ENCODE assay signal across 10 cellular contexts in the genomic region with DNA sequence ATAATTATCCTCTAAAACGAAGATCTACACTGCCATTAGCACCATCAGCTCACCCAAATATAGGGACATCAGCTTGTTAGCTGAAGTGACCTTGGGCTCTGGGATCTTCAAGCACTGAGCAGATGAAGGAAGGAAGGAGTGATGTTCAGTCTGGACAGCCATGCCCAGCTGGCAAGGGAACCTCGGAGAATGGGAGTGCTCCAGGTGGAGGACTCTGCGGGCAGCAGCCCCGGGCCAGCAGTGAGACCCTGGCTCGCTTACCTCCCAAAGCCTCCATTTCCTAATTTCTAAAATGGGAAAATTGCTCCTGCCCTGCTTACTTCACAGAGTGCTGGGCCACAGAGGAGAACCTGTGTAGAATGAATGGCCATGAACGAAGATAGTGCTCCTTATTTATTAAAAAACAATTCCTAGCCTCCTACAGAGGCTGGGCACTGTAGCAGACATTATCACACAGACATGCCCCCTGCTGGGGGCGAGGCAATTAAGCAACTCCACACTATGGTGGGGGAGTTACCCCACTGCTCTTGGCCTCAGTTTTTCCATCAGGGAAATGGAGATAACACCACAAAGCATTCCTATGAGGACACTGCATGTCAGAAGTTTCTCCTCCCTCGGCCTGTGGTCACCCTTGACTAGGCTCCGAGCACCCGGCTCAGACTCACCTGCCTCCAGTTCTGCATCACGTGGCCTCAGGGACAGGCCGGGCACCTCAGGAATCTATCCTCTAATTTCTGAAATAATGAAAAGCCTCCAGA.
DNase-seq lines count a peak whose midpoint lies in the region; ATAC-seq and TF ChIP-seq lines count a peak whose summit lies in the region.
"Had no signal": no experiment of that assay in that cellular context is flagged by ENCODE, and none has a peak within 500 bp of the region (broad histone marks: within the 10 kb centered on the region; RNA-seq: fewer than 3 reads in every experiment).

No MANE protein-coding gene starts in this region.

- no peaks in the 10 kb centered on the region for H3K27me3 Mint-ChIP-seq in activated T-cell treated with anti-CD3 and anti-CD28 coated beads, Interleukin-2, amount 50 U/mL, for 72 hours (ENCODE audit: low read depth)
- no peaks in the 10 kb centered on the region for H3K27me3 Mint-ChIP-seq in activated T-cell treated with anti-CD3 and anti-CD28 coated beads, Interleukin-2, amount 50 U/mL, for 4 hours (ENCODE audit: low read depth)
- peaks cover 62% of the 10 kb centered on the region for H3K27me3 Mint-ChIP-seq in endodermal cell (ENCODE audit: insufficient read depth)

- peak overlapping the region; percentile 62 for H3K27ac ChIP-seq in endodermal cell (ENCODE audit: low read depth, low read length)

- ATAC-seq in activated T-cell treated with anti-CD3 and anti-CD28 coated beads, Interleukin-2, amount 50 U/mL, for 72 hours (replicated peaks in 1 of 2): no peak
- ATAC-seq in activated T-cell treated with anti-CD3 and anti-CD28 coated beads, Interleukin-2, amount 50 U/mL, for 4 hours: no peak
- no peak for ATAC-seq in stimulated activated effector memory CD8-positive, alpha-beta T cell treated with anti-CD3 and anti-CD28 coated beads, Interleukin-12 subunit alpha, Interleukin-12 subunit beta, amount 100 ng/mL, for 72 hours
- ATAC-seq in HG02588 (IDR thresholded peaks at IDR 0.05; ENCODE audit: unreplicated experiment) (no peak), GM19452 (IDR thresholded peaks at IDR 0.05; ENCODE audit: unreplicated experiment) (no peak)

- H3K27me3 ChIP-seq in endodermal cell (ENCODE audit: control insufficient read depth, insufficient read depth, low read length, poor library complexity, severe bottlenecking): peaks cover 50% of the 10 kb centered on the region

- peaks cover 0 to 1% of the 10 kb centered on the region in 2 donors for H3K9me3 Mint-ChIP-seq in activated T-cell treated with anti-CD3 and anti-CD28 coated beads, Interleukin-2, amount 50 U/mL, for 72 hours
- no peaks in the 10 kb centered on the region for H3K9me3 Mint-ChIP-seq in activated T-cell treated with anti-CD3 and anti-CD28 coated beads, Interleukin-2, amount 50 U/mL, for 4 hours
- no peaks in the 10 kb centered on the region for H3K9me3 Mint-ChIP-seq in endodermal cell
- no peaks in the 10 kb centered on the region for H3K9me3 Mint-ChIP-seq in stimulated activated effector memory CD8-positive, alpha-beta T cell treated with anti-CD3 and anti-CD28 coated beads, Interleukin-12 subunit alpha, Interleukin-12 subunit beta, amount 100 ng/mL, for 72 hours
- H3K9me3 Mint-ChIP-seq: CD4-positive, CD25-positive, alpha-beta regulatory T cell had no signal

- H3K9ac ChIP-seq in endodermal cell (ENCODE audit: extremely low read depth, low read length, poor library complexity, severe bottlenecking): no peak overlapping the region

- H3K36me3 ChIP-seq in endodermal cell (ENCODE audit: control insufficient read depth, insufficient read depth, low read length): no peaks in the 10 kb centered on the region

- no peak overlapping the region for H3K4me3 ChIP-seq in endodermal cell (ENCODE audit: low read length)
- H3K4me3 ChIP-seq: smooth muscle cell had no signal

- no peak for DNase-seq in activated T-cell treated with anti-CD3 and anti-CD28 coated beads, Interleukin-2, amount 50 U/mL, for 72 hours
- no peak for DNase-seq in activated T-cell treated with anti-CD3 and anti-CD28 coated beads, Interleukin-2, amount 50 U/mL, for 4 hours
- DNase-seq in NAMALWA (ENCODE audit: low spot score) (peak; percentile 51), endodermal cell (no peak)
- no peak for DNase-seq in stimulated activated effector memory CD8-positive, alpha-beta T cell treated with anti-CD3 and anti-CD28 coated beads, Interleukin-12 subunit alpha, Interleukin-12 subunit beta, amount 100 ng/mL, for 72 hours (ENCODE audit: low spot score in 2 of 2)
- DNase-seq in stimulated activated CD4-positive, alpha-beta T cell treated with anti-CD3 and anti-CD28 coated beads, Interleukin-4, amount 100 ng/mL, for 24 hours: no peak
- DNase-seq: CD4-positive, CD25-positive, alpha-beta regulatory T cell had no signal

- H3K27ac Mint-ChIP-seq in activated T-cell treated with anti-CD3 and anti-CD28 coated beads, Interleukin-2, amount 50 U/mL, for 72 hours: peak overlapping the region; percentile 2
- H3K27ac Mint-ChIP-seq in endodermal cell: no peak overlapping the region
- peak overlapping the region; percentile 40 for H3K27ac Mint-ChIP-seq in stimulated activated effector memory CD8-positive, alpha-beta T cell treated with anti-CD3 and anti-CD28 coated beads, Interleukin-12 subunit alpha, Interleukin-12 subunit beta, amount 100 ng/mL, for 72 hours

- H3K4me3 Mint-ChIP-seq in activated T-cell treated with anti-CD3 and anti-CD28 coated beads, Interleukin-2, amount 50 U/mL, for 72 hours: no peak overlapping the region
- no peak overlapping the region for H3K4me3 Mint-ChIP-seq in activated T-cell treated with anti-CD3 and anti-CD28 coated beads, Interleukin-2, amount 50 U/mL, for 4 hours
- no peak overlapping the region for H3K4me3 Mint-ChIP-seq in endodermal cell
- no peak overlapping the region for H3K4me3 Mint-ChIP-seq in stimulated activated effector memory CD8-positive, alpha-beta T cell treated with anti-CD3 and anti-CD28 coated beads, Interleukin-12 subunit alpha, Interleukin-12 subunit beta, amount 100 ng/mL, for 72 hours
- H3K4me3 Mint-ChIP-seq: CD4-positive, CD25-positive, alpha-beta regulatory T cell had no signal

- no peaks in the 10 kb centered on the region for H3K4me1 ChIP-seq in endodermal cell (ENCODE audit: control insufficient read depth, insufficient read depth, low read length)

- peaks cover 84% of the 10 kb centered on the region for H3K4me1 Mint-ChIP-seq in activated T-cell treated with anti-CD3 and anti-CD28 coated beads, Interleukin-2, amount 50 U/mL, for 72 hours (ENCODE audit: low read depth)
- peaks cover 54% of the 10 kb centered on the region for H3K4me1 Mint-ChIP-seq in activated T-cell treated with anti-CD3 and anti-CD28 coated beads, Interleukin-2, amount 50 U/mL, for 4 hours (ENCODE audit: low read depth)
- peaks cover 13% of the 10 kb centered on the region for H3K4me1 Mint-ChIP-seq in endodermal cell
- peaks cover 56% of the 10 kb centered on the region for H3K4me1 Mint-ChIP-seq in stimulated activated effector memory CD8-positive, alpha-beta T cell treated with anti-CD3 and anti-CD28 coated beads, Interleukin-12 subunit alpha, Interleukin-12 subunit beta, amount 100 ng/mL, for 72 hours

- H3K36me3 Mint-ChIP-seq in activated T-cell treated with anti-CD3 and anti-CD28 coated beads, Interleukin-2, amount 50 U/mL, for 72 hours (ENCODE audit: insufficient read depth in 2 of 2): no peaks in the 10 kb centered on the region
- H3K36me3 Mint-ChIP-seq in activated T-cell treated with anti-CD3 and anti-CD28 coated beads, Interleukin-2, amount 50 U/mL, for 4 hours (ENCODE audit: insufficient read depth): no peaks in the 10 kb centered on the region
- no peaks in the 10 kb centered on the region for H3K36me3 Mint-ChIP-seq in endodermal cell (ENCODE audit: low read depth)
- no peaks in the 10 kb centered on the region for H3K36me3 Mint-ChIP-seq in stimulated activated effector memory CD8-positive, alpha-beta T cell treated with anti-CD3 and anti-CD28 coated beads, Interleukin-12 subunit alpha, Interleukin-12 subunit beta, amount 100 ng/mL, for 72 hours
- H3K36me3 Mint-ChIP-seq: CD4-positive, CD25-positive, alpha-beta regulatory T cell had no signal

- H3K9me3 ChIP-seq in endodermal cell (ENCODE audit: control insufficient read depth, low read length): no peaks in the 10 kb centered on the region

- no peak for TF ChIP-seq CTCF in endodermal cell (conservative IDR thresholded peaks at IDR 0.05)

- 78 to 88% methylated on average over 10 to 12 of the region's 12 CpGs for WGBS in endodermal cell (ENCODE audit: insufficient coverage in 1 of 2, insufficient read length in 1 of 2), 2 experiments
